ENCODE assay signal across 12 cellular contexts in the genomic region with DNA sequence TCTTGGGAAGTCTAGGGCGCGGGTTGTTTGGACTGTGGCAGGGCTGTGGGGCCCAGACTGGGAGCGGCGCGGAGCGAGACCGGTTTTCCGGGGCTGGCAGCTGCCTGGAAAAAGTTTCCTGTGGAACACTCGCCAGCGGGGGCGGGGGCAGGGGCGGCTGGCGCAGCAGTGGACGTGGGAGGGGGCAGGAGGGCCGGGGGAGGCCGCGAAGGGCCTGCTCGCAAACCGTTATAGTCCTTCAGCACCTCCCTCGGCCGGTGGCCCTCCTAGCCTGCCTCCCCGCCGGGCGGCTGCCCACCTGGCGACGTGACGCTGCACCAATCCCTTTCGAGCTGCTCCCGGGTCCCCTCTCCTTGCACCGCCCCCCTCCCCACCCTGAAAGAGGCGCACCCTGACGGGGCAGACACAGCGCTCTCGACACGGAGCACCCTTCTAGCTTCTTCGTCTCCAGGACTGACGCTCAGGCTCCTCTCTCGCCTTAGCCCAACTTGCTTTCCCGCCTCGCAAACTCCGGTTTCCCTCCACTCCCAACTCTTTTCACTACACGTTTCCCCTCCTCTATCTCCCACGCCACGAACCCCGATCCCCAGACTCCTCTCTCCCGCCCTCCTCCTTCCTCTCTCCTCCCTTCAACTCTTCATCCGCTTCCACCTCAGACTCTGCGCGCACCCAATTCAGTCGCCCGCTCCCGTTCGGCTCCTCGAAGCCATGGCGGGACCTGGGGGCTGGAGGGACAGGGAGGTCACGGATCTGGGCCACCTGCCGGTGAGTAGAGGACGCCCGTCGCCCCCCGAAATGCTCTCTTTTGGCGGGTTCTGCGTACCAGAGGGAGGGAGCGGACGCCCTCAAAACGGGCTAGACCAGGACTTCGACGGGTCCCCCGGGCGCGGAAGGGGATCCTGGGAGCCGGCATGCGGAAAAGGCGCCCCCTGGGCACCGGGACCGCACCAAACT. TPM values are rescaled to one million over a fixed set of nuclear protein-coding genes. Genes with fewer than 3 reads are reported as not detected.
A peak's percentile ranks its signal among the peaks of the same experiment; 100 is the strongest.
DNase-seq lines count a peak whose midpoint lies in the region; ATAC-seq, FAIRE-seq and TF ChIP-seq lines count a peak whose summit lies in the region.
"Had no signal": no experiment of that assay in that cellular context is flagged by ENCODE, and none has a peak within 500 bp of the region (broad histone marks: within the 10 kb centered on the region; RNA-seq: fewer than 3 reads in every experiment).

A gene with protein sequence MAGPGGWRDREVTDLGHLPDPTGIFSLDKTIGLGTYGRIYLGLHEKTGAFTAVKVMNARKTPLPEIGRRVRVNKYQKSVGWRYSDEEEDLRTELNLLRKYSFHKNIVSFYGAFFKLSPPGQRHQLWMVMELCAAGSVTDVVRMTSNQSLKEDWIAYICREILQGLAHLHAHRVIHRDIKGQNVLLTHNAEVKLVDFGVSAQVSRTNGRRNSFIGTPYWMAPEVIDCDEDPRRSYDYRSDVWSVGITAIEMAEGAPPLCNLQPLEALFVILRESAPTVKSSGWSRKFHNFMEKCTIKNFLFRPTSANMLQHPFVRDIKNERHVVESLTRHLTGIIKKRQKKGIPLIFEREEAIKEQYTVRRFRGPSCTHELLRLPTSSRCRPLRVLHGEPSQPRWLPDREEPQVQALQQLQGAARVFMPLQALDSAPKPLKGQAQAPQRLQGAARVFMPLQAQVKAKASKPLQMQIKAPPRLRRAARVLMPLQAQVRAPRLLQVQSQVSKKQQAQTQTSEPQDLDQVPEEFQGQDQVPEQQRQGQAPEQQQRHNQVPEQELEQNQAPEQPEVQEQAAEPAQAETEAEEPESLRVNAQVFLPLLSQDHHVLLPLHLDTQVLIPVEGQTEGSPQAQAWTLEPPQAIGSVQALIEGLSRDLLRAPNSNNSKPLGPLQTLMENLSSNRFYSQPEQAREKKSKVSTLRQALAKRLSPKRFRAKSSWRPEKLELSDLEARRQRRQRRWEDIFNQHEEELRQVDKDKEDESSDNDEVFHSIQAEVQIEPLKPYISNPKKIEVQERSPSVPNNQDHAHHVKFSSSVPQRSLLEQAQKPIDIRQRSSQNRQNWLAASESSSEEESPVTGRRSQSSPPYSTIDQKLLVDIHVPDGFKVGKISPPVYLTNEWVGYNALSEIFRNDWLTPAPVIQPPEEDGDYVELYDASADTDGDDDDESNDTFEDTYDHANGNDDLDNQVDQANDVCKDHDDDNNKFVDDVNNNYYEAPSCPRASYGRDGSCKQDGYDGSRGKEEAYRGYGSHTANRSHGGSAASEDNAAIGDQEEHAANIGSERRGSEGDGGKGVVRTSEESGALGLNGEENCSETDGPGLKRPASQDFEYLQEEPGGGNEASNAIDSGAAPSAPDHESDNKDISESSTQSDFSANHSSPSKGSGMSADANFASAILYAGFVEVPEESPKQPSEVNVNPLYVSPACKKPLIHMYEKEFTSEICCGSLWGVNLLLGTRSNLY (N-terminal part only) (plus strand): TSS at position 402 of the 954 bp plus-strand sequence. CDS start 307 bp downstream, at position 709.

- H3K9me3 ChIP-seq in HEK293 (ENCODE audit: control insufficient read depth, insufficient read depth, low read depth, low read length) (no peaks in the 10 kb centered on the region), kidney (ENCODE audit: control insufficient read depth in 1 of 2, low read length in 2 of 2) (no peaks in the 10 kb centered on the region)

- TF ChIP-seq CTCF in HEK293 (tag by site-specific recombination; IDR thresholded peaks at IDR 0.05): no peak
- TF ChIP-seq CTCF in coronary artery (IDR thresholded peaks at IDR 0.05): no peak
- TF ChIP-seq CTCF in kidney (IDR thresholded peaks at IDR 0.05; ENCODE audit: borderline replicate concordance, extremely low read depth, insufficient read depth): no peak

- H3K36me3 Mint-ChIP-seq in stimulated activated memory B cell treated with anti-CD40 and anti-IgM and Interleukin-4, amounts not matched to agents 10 μg/mL and 1 μg/mL and 100 μg/mL, for 72 hours: no peaks in the 10 kb centered on the region

- no peak within 1 kb of the TSS for H3K4me3 Mint-ChIP-seq in stimulated activated memory B cell treated with anti-CD40 and anti-IgM and Interleukin-4, amounts not matched to agents 10 μg/mL and 1 μg/mL and 100 μg/mL, for 72 hours

- intact Hi-C loops in kidney (cut with DNase I): no loop called here

- H3K4me1 Mint-ChIP-seq in stimulated activated memory B cell treated with anti-CD40 and anti-IgM and Interleukin-4, amounts not matched to agents 10 μg/mL and 1 μg/mL and 100 μg/mL, for 72 hours: no peaks in the 10 kb centered on the region

- no peaks in the 10 kb centered on the region for H3K36me3 ChIP-seq in HEK293 (ENCODE audit: control insufficient read depth in 2 of 2, insufficient read depth in 1 of 2, low read length in 2 of 2)
- no peaks in the 10 kb centered on the region for H3K36me3 ChIP-seq in kidney (ENCODE audit: control insufficient read depth in 1 of 2, insufficient read depth in 2 of 2, low read length in 2 of 2)

- CTCF ChIA-PET in HEK293 (lab: Yijun Ruan, JAX): no interaction called here

- H3K4me1 ChIP-seq in HEK293 (ENCODE audit: control insufficient read depth, insufficient read depth, low read length) (no peaks in the 10 kb centered on the region), kidney (ENCODE audit: control insufficient read depth in 1 of 2, insufficient read depth in 1 of 2, low read depth in 1 of 2, low read length in 2 of 2) (peaks cover 0 to 3% of the 10 kb centered on the region in 2 donors)

- H3K9me3 Mint-ChIP-seq in stimulated activated memory B cell treated with anti-CD40 and anti-IgM and Interleukin-4, amounts not matched to agents 10 μg/mL and 1 μg/mL and 100 μg/mL, for 72 hours: no peaks in the 10 kb centered on the region

- H3K4me3 ChIP-seq in HEK293 (ENCODE audit: low read depth, low read length) (peak within 1 kb of the TSS; percentile 12), coronary artery (peak within 1 kb of the TSS; percentile 61), kidney (ENCODE audit: low read length in 2 of 2) (peak within 1 kb of the TSS; percentile 45 to 56), skeletal muscle cell (ENCODE audit: low read depth, low read length) (peak within 1 kb of the TSS; percentile 56)

- ATAC-seq in stimulated activated memory B cell treated with anti-CD40 and anti-IgM and Interleukin-4, amounts not matched to agents 10 μg/mL and 1 μg/mL and 100 μg/mL, for 72 hours: no peak
- ATAC-seq: left colon had no signal

- H3K27ac Mint-ChIP-seq in stimulated activated memory B cell treated with anti-CD40 and anti-IgM and Interleukin-4, amounts not matched to agents 10 μg/mL and 1 μg/mL and 100 μg/mL, for 72 hours: no peak within 1 kb of the TSS

- FAIRE-seq in kidney (lab: Jason Lieb, UNC): no peak

- H3K9ac ChIP-seq in kidney (ENCODE audit: low read length in 2 of 2): no peak within 1 kb of the TSS

- peaks cover 27% of the 10 kb centered on the region for H3K27me3 Mint-ChIP-seq in stimulated activated memory B cell treated with anti-CD40 and anti-IgM and Interleukin-4, amounts not matched to agents 10 μg/mL and 1 μg/mL and 100 μg/mL, for 72 hours

- POLR2A ChIA-PET in HEK293 (lab: Yijun Ruan, JAX): interaction anchor here (0.6 kb wide), 1 partner anchor 592 kb away, joined by 3 read pairs; no protein-coding TSS in a partner anchor

- H3K27ac ChIP-seq in HEK293 (ENCODE audit: extremely low read depth, low read depth, low read length): no peak within 1 kb of the TSS
- peak within 1 kb of the TSS; percentile 55 to 71 for H3K27ac ChIP-seq in coronary artery
- H3K27ac ChIP-seq in kidney (ENCODE audit: low read depth in 2 of 2, low read length in 2 of 2): no peak within 1 kb of the TSS
- H3K27ac ChIP-seq: VCaP had no signal

- DNase-seq in coronary artery (ENCODE audit: low spot score): no peak
- DNase-seq in kidney: peak; percentile 71
- no peak for DNase-seq in skeletal muscle cell (ENCODE audit: low read depth)
- no peak for DNase-seq in activated CD4-positive, alpha-beta T cell treated with anti-CD3 and anti-CD28 coated beads for 48 hours
- no peak for DNase-seq in globus pallidus (ENCODE audit: low spot score)
- no peak for DNase-seq in activated T-cell treated with anti-CD3 and anti-CD28 coated beads, Interleukin-2, amount 50 U/mL, for 1 hour
- DNase-seq: anterior cingulate cortex; NK-92 treated with Interleukin-12 subunit alpha and Interleukin-12 subunit beta, amount 100 ng/mL, for 24 hours had no signal

TF ChIP-seq in HEK293, 187 proteins besides CTCF, POLR2A, EP300 and RAD21 (continues in another document):
- TF ChIP-seq ZNF121 (tag by site-specific recombination; IDR thresholded peaks at IDR 0.05): no peak
- no peak for TF ChIP-seq BCL11A (tag by site-specific recombination; IDR thresholded peaks at IDR 0.05; ENCODE audit: low read depth)
- TF ChIP-seq ZNF132 (tag by site-specific recombination; IDR thresholded peaks at IDR 0.05; ENCODE audit: borderline replicate concordance): no peak
- TF ChIP-seq, protein P1, sequence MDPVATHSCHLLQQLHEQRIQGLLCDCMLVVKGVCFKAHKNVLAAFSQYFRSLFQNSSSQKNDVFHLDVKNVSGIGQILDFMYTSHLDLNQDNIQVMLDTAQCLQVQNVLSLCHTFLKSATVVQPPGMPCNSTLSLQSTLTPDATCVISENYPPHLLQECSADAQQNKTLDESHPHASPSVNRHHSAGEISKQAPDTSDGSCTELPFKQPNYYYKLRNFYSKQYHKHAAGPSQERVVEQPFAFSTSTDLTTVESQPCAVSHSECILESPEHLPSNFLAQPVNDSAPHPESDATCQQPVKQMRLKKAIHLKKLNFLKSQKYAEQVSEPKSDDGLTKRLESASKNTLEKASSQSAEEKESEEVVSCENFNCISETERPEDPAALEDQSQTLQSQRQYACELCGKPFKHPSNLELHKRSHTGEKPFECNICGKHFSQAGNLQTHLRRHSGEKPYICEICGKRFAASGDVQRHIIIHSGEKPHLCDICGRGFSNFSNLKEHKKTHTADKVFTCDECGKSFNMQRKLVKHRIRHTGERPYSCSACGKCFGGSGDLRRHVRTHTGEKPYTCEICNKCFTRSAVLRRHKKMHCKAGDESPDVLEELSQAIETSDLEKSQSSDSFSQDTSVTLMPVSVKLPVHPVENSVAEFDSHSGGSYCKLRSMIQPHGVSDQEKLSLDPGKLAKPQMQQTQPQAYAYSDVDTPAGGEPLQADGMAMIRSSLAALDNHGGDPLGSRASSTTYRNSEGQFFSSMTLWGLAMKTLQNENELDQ (tag by site-specific recombination; IDR thresholded peaks at IDR 0.05; ENCODE audit: low read depth): no peak
- no peak for TF ChIP-seq ZNF266 (tag by site-specific recombination; IDR thresholded peaks at IDR 0.05; ENCODE audit: low read depth)

RNA-seq across cellular contexts. Expression of the gene that starts here (rescaled TPM):
- 5.0 TPM for total RNA-seq in kidney
- 7.9 TPM for polyA plus RNA-seq in kidney (ENCODE audit: insufficient read depth, low read depth, low replicate concordance)

Comparison
In these comparisons a context has a peak if more than half of its experiments do, and no peak if none do; other contexts are left out.
1. H3K27ac ChIP-seq: peak in coronary artery (2 of 2); none in HEK293 (single experiment) and kidney (0 of 2).
2. Peak in every context shown above with its lines, with median percentiles within 50 percentile points of each other: H3K4me3 ChIP-seq.